In the genomic region with DNA sequence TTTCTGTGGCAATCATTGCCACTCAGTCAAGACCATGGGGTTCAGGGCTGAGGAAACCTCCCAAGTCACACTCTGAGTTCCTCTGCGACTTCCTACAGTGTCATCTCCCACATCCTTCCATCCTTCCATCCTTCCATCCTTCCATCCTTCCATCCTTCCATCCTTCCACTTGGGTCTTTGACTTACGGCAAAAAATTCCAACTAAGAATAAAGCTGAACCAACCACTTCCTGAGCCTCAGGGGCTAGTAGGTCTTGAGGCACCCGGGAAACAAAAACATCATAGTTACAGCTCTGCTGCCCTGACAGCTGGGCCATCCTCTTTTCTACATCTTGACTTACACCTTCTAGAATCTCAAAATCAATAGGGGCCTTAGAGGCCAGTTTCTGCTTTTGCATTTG, we compare ENCODE assay signal across 16 cellular contexts. TPM values are rescaled to one million over a fixed set of nuclear protein-coding genes. Genes with fewer than 3 reads are reported as not detected.
DNase-seq lines count a peak whose midpoint lies in the region; ATAC-seq and TF ChIP-seq lines count a peak whose summit lies in the region.
"Had no signal": no experiment of that assay in that cellular context is flagged by ENCODE, and none has a peak within 500 bp of the region (broad histone marks: within the 10 kb centered on the region; RNA-seq: fewer than 3 reads in every experiment).

No MANE protein-coding gene starts in this region.

- H4K20me1 ChIP-seq in PC-3 (ENCODE audit: low read length) (no peaks in the 10 kb centered on the region), neural progenitor cell (ENCODE audit: low read depth) (no peaks in the 10 kb centered on the region)

- H3K9me2 ChIP-seq in PC-3 (replicated peaks; ENCODE audit: low read length), result no peaks in the 10 kb centered on the region

- intact Hi-C loops in PC-3 (cut with micrococcal nuclease) (loop anchor here (5.0 kb wide), 1 partner anchor 154 kb away; no protein-coding TSS in a partner anchor), dorsolateral prefrontal cortex (cut with DNase I) (loop anchor here in 1 of 2 donors (2.0 to 10.0 kb wide), 2 partner anchors 20 to 142 kb away; no protein-coding TSS in a partner anchor)

- peak overlapping the region; percentile 79 for H3K27ac Mint-ChIP-seq in neural progenitor cell
- H3K27ac Mint-ChIP-seq: activated T-helper 2 cell treated with anti-CD3 and anti-CD28 coated beads, Interferon-gamma antibody, Interleukin-2, Interleukin-4, amounts not matched to agents 10 μg/mL and 5 μg/mL and 100 μg/mL, durations not matched to agents 14 hours and 24 hours and 36 hours had no signal

- peaks cover 1% of the 10 kb centered on the region for H3K36me3 Mint-ChIP-seq in neural progenitor cell

- no peaks in the 10 kb centered on the region for H3K27me3 ChIP-seq in ACC112 (ENCODE audit: insufficient read depth, low read length)
- H3K27me3 ChIP-seq in PC-3 (ENCODE audit: low read length), result no peaks in the 10 kb centered on the region
- no peaks in the 10 kb centered on the region for H3K27me3 ChIP-seq in dorsolateral prefrontal cortex
- no peaks in the 10 kb centered on the region for H3K27me3 ChIP-seq in neural progenitor cell

- TF ChIP-seq CTCF in PC-3 (conservative IDR thresholded peaks at IDR 0.05; ENCODE audit: low read depth, low read length) (no peak), dorsolateral prefrontal cortex (IDR thresholded peaks at IDR 0.05 in 54 of 56, conservative IDR thresholded peaks at IDR 0.05 in 2 of 56; ENCODE audit: low read depth in 1 of 56, partially characterized antibody in 56 of 56) (no peak), neural progenitor cell (IDR thresholded peaks at IDR 0.05) (no peak)

- POLR2A ChIA-PET in PC-3 (lab: Charles Lee; ENCODE audit: unreplicated experiment), result interaction anchor here (0.6 kb wide), 1 partner anchor 102 kb away, joined by 5 read pairs; no protein-coding TSS in a partner anchor

- H3K9me3 Mint-ChIP-seq in neural progenitor cell, result peaks cover 2% of the 10 kb centered on the region
- H3K9me3 Mint-ChIP-seq: activated T-helper 2 cell treated with anti-CD3 and anti-CD28 coated beads, Interferon-gamma antibody, Interleukin-2, Interleukin-4, amounts not matched to agents 10 μg/mL and 5 μg/mL and 100 μg/mL, durations not matched to agents 14 hours and 24 hours and 36 hours had no signal

- no TSS peak for BruUV-seq in PC-3 (replicated peaks; lab: Mats Ljungman, UMichigan)

- H3F3A ChIP-seq in PC-3 (ENCODE audit: low read length, unreplicated experiment) (peaks cover 22% of the 10 kb centered on the region), neural progenitor cell (ENCODE audit: low read depth) (no peaks in the 10 kb centered on the region)

- H3K4me3 ChIP-seq in ACC112 (ENCODE audit: low read depth, low read length) (no peak overlapping the region), PC-3 (ENCODE audit: low read length) (peak overlapping the region; percentile 3; the same call in 1 of the 2 replicates), dorsolateral prefrontal cortex (no peak overlapping the region), neural progenitor cell (no peak overlapping the region)
- H3K4me3 ChIP-seq: left ventricle myocardium inferior, tibial nerve had no signal

- H3K9ac ChIP-seq in PC-3 (ENCODE audit: low read length) (peak overlapping the region; percentile 74), neural progenitor cell (no peak overlapping the region)

- no peaks in the 10 kb centered on the region for H3K9me3 ChIP-seq in PC-3 (ENCODE audit: low read length)
- no peaks in the 10 kb centered on the region for H3K9me3 ChIP-seq in neural progenitor cell (ENCODE audit: low read depth)
- H3K9me3 ChIP-seq: left ventricle myocardium inferior, neutrophil, tibial nerve had no signal

- peaks cover 42% of the 10 kb centered on the region for H3K4me1 Mint-ChIP-seq in neural progenitor cell

- DNase-seq in PC-3 (peak; percentile 41), dorsolateral prefrontal cortex (no peak), neural progenitor cell (ENCODE audit: low spot score) (no peak), kidney tubule cell (ENCODE audit: low spot score) (no peak), medulla oblongata (ENCODE audit: extremely low spot score) (no peak)
- DNase-seq in stimulated activated CD4-positive, alpha-beta T cell treated with anti-CD3 and anti-CD28 coated beads, Interleukin-4, amount 100 ng/mL, for 1 hour, result no peak
- DNase-seq: head of caudate nucleus, left ventricle myocardium inferior, NCI-H2107, T-helper 1 cell had no signal

- H3K4me2 ChIP-seq in PC-3 (ENCODE audit: low read length), result peak overlapping the region; percentile 61
- H3K4me2 ChIP-seq in neural progenitor cell, result no peak overlapping the region

- H3K27ac ChIP-seq in ACC112 (ENCODE audit: low read depth, low read length), result peak overlapping the region; percentile 94
- peak overlapping the region; percentile 99 for H3K27ac ChIP-seq in PC-3 (ENCODE audit: low read length)
- peak overlapping the region in 38 of 59 donors; percentile 66 to 96 (median 91) for H3K27ac ChIP-seq in dorsolateral prefrontal cortex
- peak overlapping the region; percentile 15 for H3K27ac ChIP-seq in neural progenitor cell
- H3K27ac ChIP-seq: HL-60, left ventricle myocardium inferior, neutrophil, tibial nerve had no signal

- CTCF ChIA-PET in PC-3 (lab: Charles Lee), result interaction anchor here (1.0 to 2.8 kb wide), 3 partner anchors 13 to 237 kb away, joined by 6 to 9 read pairs (median 8); no protein-coding TSS in a partner anchor

- no peaks in the 10 kb centered on the region for H3K36me3 ChIP-seq in ACC112 (ENCODE audit: insufficient read depth, low read length)
- peaks cover 46% of the 10 kb centered on the region for H3K36me3 ChIP-seq in PC-3 (ENCODE audit: low read depth, low read length)
- H3K36me3 ChIP-seq in neural progenitor cell, result no peaks in the 10 kb centered on the region
- H3K36me3 ChIP-seq: left ventricle myocardium inferior, neutrophil, tibial nerve had no signal

- H2AFZ ChIP-seq in ACC112 (ENCODE audit: low read length, unreplicated experiment) (peak overlapping the region; percentile 17), PC-3 (ENCODE audit: low read length) (no peak overlapping the region), neural progenitor cell (replicated peaks) (peak overlapping the region; percentile 37)

- no peak overlapping the region for H3K4me3 Mint-ChIP-seq in neural progenitor cell

- peaks cover 7% of the 10 kb centered on the region for H3K27me3 Mint-ChIP-seq in neural progenitor cell (ENCODE audit: insufficient read depth, low read depth)

- no peak for ATAC-seq in PC-3
- ATAC-seq in HG03469 (IDR thresholded peaks at IDR 0.05; ENCODE audit: unreplicated experiment), result no peak

- H3K79me2 ChIP-seq in ACC112 (ENCODE audit: control insufficient read depth, insufficient read depth, low read length, unreplicated experiment), result no peaks in the 10 kb centered on the region
- H3K79me2 ChIP-seq in PC-3 (ENCODE audit: low read length), result no peaks in the 10 kb centered on the region
- H3K79me2 ChIP-seq in neural progenitor cell (ENCODE audit: low read depth), result no peaks in the 10 kb centered on the region

- H3K4me1 ChIP-seq in ACC112 (ENCODE audit: control insufficient read depth, insufficient read depth, low read length, unreplicated experiment) (peaks cover 40% of the 10 kb centered on the region), PC-3 (ENCODE audit: insufficient read depth, low read length) (peaks cover 52% of the 10 kb centered on the region), neural progenitor cell (peaks cover 31% of the 10 kb centered on the region)
- H3K4me1 ChIP-seq: left ventricle myocardium inferior had no signal

RNA-seq across cellular contexts. Expression of a gene that starts 32.1 kb away (rescaled TPM):
- total RNA-seq in PC-3 (2014; rRNA removed) (29.0 and 37.0 TPM in 2 replicates), dorsolateral prefrontal cortex (1 to 10 TPM in 85 of 120 experiments, under 1 TPM in 35; 0.17 to 4.8 (median 1.4) TPM), neural progenitor cell (ENCODE audit: low replicate concordance) (0.12 TPM in 1 of 2 replicates, not detected in the other)
- total RNA-seq: activated T-helper 2 cell treated with anti-CD3 and anti-CD28 coated beads, Interferon-gamma antibody, Interleukin-2, Interleukin-4, amounts not matched to agents 10 μg/mL and 5 μg/mL and 100 μg/mL, durations not matched to agents 14 hours and 24 hours and 36 hours had no signal

Comparison
In these comparisons a context has a peak if more than half of its experiments do, and no peak if none do; other contexts are left out.
1. H3K27ac ChIP-seq: peak in every context shown above with its lines; median percentile 99 in PC-3; 94 in ACC112; 91 in dorsolateral prefrontal cortex; 15 in neural progenitor cell.